ENCODE assay signal across 8 cellular contexts in the genomic region with DNA sequence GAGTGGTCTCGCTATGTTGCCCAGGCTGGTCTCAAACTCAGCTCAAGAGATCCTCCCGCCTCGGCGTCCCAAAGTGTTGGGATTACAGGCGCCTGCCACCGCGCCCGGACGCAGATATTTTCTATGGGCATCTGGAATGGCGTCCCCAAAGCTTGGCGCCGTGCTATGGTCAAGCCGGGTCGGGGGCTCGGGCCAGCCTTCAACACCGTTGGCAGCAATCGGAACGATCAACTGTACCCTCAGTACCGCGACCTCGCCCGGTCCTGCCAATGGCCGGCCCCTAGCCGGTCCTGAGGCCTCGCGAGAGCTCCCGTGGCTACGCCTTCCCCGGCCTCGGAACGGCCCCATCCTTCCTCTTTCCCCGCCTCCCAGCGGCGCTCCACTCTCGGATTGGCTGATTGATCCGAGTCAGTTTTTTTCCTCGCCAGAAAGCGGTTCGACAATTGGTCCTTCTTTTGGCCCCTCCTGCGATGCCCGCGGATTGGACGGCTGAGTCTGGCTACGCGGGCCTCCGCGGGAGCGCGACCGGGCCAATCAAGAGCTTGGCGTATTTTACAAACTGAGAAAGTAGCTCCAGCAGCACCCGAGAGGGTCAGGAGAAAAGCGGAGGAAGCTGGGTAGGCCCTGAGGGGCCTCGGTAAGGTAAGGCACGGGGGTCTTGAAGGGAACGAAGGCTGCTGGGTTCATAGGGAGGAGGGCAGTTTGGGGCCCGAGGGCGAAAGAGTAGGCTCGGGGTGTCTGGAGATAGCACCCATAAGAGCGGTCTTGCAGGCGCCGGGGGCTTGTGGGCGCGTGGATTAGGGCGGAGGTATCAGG. TPM values are rescaled to one million over a fixed set of nuclear protein-coding genes. Genes with fewer than 3 reads are reported as not detected.
DNase-seq lines count a peak whose midpoint lies in the region; ATAC-seq lines count a peak whose summit lies in the region.

A gene with protein sequence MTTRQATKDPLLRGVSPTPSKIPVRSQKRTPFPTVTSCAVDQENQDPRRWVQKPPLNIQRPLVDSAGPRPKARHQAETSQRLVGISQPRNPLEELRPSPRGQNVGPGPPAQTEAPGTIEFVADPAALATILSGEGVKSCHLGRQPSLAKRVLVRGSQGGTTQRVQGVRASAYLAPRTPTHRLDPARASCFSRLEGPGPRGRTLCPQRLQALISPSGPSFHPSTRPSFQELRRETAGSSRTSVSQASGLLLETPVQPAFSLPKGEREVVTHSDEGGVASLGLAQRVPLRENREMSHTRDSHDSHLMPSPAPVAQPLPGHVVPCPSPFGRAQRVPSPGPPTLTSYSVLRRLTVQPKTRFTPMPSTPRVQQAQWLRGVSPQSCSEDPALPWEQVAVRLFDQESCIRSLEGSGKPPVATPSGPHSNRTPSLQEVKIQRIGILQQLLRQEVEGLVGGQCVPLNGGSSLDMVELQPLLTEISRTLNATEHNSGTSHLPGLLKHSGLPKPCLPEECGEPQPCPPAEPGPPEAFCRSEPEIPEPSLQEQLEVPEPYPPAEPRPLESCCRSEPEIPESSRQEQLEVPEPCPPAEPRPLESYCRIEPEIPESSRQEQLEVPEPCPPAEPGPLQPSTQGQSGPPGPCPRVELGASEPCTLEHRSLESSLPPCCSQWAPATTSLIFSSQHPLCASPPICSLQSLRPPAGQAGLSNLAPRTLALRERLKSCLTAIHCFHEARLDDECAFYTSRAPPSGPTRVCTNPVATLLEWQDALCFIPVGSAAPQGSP (plus strand): TSS at position 548 of the 816 bp plus-strand sequence. CDS start 354 bp downstream, outside the sequence.

- H3K27me3 Mint-ChIP-seq in effector memory CD8-positive, alpha-beta T cell, result no peaks in the 10 kb centered on the region
- no peaks in the 10 kb centered on the region for H3K27me3 Mint-ChIP-seq in memory B cell

- DNase-seq in COR-L47 (lab: John Stamatoyannopoulos, UW) (peak; percentile 98), HT1080 (ENCODE audit: low read depth) (peak; percentile 98), NOMO-1 (lab: John Stamatoyannopoulos, UW; ENCODE audit: unreplicated experiment in 2 of 2) (peak; percentile 98 to 99), memory B cell (ENCODE audit: low spot score in 2 of 2) (peak; percentile 88 to 97)
- DNase-seq in activated CD8-positive, alpha-beta memory T cell treated with anti-CD3 and anti-CD28 coated beads for 24 hours, result peak; percentile 96
- DNase-seq in effector memory CD8-positive, alpha-beta T cell, result peak; percentile 96 to 97 (median 96)
- peak; percentile 95 for DNase-seq in stimulated activated CD8-positive, alpha-beta memory T cell treated with anti-CD3 and anti-CD28 coated beads, Interleukin-12 subunit alpha, Interleukin-12 subunit beta, amount 100 ng/mL, for 1 hour (ENCODE audit: low read depth)

- peaks cover 12% of the 10 kb centered on the region for H3K36me3 Mint-ChIP-seq in effector memory CD8-positive, alpha-beta T cell (ENCODE audit: insufficient read depth)
- no peaks in the 10 kb centered on the region for H3K36me3 Mint-ChIP-seq in memory B cell

- ATAC-seq in GM21367 (IDR thresholded peaks at IDR 0.05; ENCODE audit: unreplicated experiment) (peak; percentile 91), memory B cell (ENCODE audit: low read depth) (peak; percentile 94)
- ATAC-seq in effector memory CD8-positive, alpha-beta T cell (replicated peaks), result peak; percentile 96

- peak within 1 kb of the TSS; percentile 87 to 92 for H3K4me3 Mint-ChIP-seq in effector memory CD8-positive, alpha-beta T cell
- H3K4me3 Mint-ChIP-seq in memory B cell, result peak within 1 kb of the TSS; percentile 97

- no peaks in the 10 kb centered on the region for H3K9me3 Mint-ChIP-seq in effector memory CD8-positive, alpha-beta T cell
- H3K9me3 Mint-ChIP-seq in memory B cell, result no peaks in the 10 kb centered on the region

- H3K27ac Mint-ChIP-seq in effector memory CD8-positive, alpha-beta T cell, result peak within 1 kb of the TSS in 1 of 2 donors; percentile 55
- peak within 1 kb of the TSS; percentile 58 for H3K27ac Mint-ChIP-seq in memory B cell

- peaks cover 11 to 12% of the 10 kb centered on the region in 2 donors for H3K4me1 Mint-ChIP-seq in effector memory CD8-positive, alpha-beta T cell (ENCODE audit: low read depth in 2 of 2)
- H3K4me1 Mint-ChIP-seq in memory B cell, result peaks cover 14% of the 10 kb centered on the region

RNA-seq across cellular contexts. Expression of the gene that starts here (rescaled TPM):
- total RNA-seq in HT1080 (2014; rRNA removed; shearing (Covaris generic)), result 35.8 and 48.7 TPM in 2 replicates
- 27.3 and 31.1 TPM in 2 replicates for polyA plus RNA-seq in HT1080 (2015; cell fraction: cytosol; rRNA removed)
- 83.8 and 97.8 TPM in 2 replicates for polyA plus RNA-seq in HT1080 (2015; cell fraction: nucleus; rRNA removed)

Comparison
In these comparisons a context has a peak if more than half of its experiments do, and no peak if none do; other contexts are left out.
1. Peak in every context shown above with its lines: DNase-seq and ATAC-seq.